8 cellular contexts compared by ENCODE assay signal in the genomic region with DNA sequence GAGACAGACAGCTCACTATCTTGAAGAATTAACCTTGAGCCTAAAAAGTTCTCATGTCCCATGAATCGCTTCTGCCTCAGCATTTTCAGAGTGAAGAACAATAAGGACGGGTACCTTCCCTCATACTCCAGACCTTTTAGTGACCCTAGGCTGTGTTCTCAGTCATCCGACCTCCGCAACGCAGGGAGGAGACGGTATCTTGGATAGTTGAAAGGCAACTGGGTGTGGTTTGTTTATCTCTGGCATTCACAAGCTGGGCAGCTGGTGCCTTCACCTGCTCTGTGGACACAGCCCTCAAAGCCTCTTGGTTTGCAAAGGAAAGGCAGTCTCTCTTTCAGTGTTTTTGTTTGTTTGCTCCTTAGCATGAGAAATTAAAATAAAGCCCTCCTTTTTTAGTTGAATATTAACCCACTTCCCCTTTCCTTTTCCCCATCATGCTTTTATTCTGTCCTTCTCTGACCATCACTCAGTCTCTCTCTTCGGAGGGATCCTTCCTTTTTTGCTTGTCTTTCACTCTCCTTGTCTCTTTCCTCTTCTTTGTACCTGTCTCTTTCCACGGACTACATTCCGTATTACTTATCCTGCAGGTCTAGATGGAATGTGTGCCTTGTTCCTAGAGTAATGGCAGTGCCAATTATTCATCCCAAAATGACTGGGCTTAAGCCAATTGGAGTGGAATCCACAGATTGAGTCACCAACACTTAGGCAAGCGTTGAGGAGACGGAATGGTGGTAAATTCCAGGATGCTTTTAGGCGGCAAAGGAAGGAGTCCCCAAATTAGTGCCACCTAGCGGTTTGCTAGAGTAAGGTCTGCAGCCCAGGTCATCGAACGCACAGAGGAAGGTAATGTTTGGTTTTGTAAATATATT.
DNase-seq lines count a peak whose midpoint lies in the region; ATAC-seq and TF ChIP-seq lines count a peak whose summit lies in the region.

No MANE protein-coding gene starts in this region.

- peaks cover 2 to 7% of the 10 kb centered on the region in 2 donors for H3K9me3 Mint-ChIP-seq in stimulated activated naive B cell treated with anti-CD40 and anti-IgM and Interleukin-4, amounts not matched to agents 10 μg/mL and 1 μg/mL and 100 μg/mL, for 72 hours

- H3K4me3 Mint-ChIP-seq in stimulated activated naive B cell treated with anti-CD40 and anti-IgM and Interleukin-4, amounts not matched to agents 10 μg/mL and 1 μg/mL and 100 μg/mL, for 72 hours = no peak overlapping the region

- no peak for ATAC-seq in stimulated activated naive B cell treated with anti-CD40 and anti-IgM and Interleukin-4, amounts not matched to agents 10 μg/mL and 1 μg/mL and 100 μg/mL, for 72 hours (replicated peaks)

- H3K27ac Mint-ChIP-seq in stimulated activated naive B cell treated with anti-CD40 and anti-IgM and Interleukin-4, amounts not matched to agents 10 μg/mL and 1 μg/mL and 100 μg/mL, for 72 hours = no peak overlapping the region

- H3K4me1 Mint-ChIP-seq in stimulated activated naive B cell treated with anti-CD40 and anti-IgM and Interleukin-4, amounts not matched to agents 10 μg/mL and 1 μg/mL and 100 μg/mL, for 72 hours = no peaks in the 10 kb centered on the region

- DNase-seq in NCI-H1417 (lab: John Stamatoyannopoulos, UW) (peak; percentile 51 to 74 (median 52)), NCI-H1417 treated with DMSO at 0.1 percent for 48 hours (lab: John Stamatoyannopoulos, UW) (no peak), NCI-H774 (lab: John Stamatoyannopoulos, UW) (peak; percentile 70), erythroblast (lab: John Stamatoyannopoulos, UW) (peak; percentile 37 to 63), pons (ENCODE audit: low spot score) (peak; percentile 12), DMS79 treated with DMSO at 0.1 percent for 48 hours (lab: John Stamatoyannopoulos, UW) (no peak)
- DNase-seq in activated effector memory CD4-positive, alpha-beta T cell treated with Interleukin-2 at 50 U/mL for 16 hours = no peak
- DNase-seq in stimulated activated naive B cell treated with anti-CD40 and anti-IgM and Interleukin-4, amounts not matched to agents 10 μg/mL and 1 μg/mL and 100 μg/mL, for 72 hours = no peak

- H3K27me3 Mint-ChIP-seq in stimulated activated naive B cell treated with anti-CD40 and anti-IgM and Interleukin-4, amounts not matched to agents 10 μg/mL and 1 μg/mL and 100 μg/mL, for 72 hours = peaks cover 3 to 10% of the 10 kb centered on the region in 2 donors

- no peak for TF ChIP-seq POLR2A in erythroblast (IDR thresholded peaks at IDR 0.05; ENCODE audit: low read length)

- H3K36me3 Mint-ChIP-seq in stimulated activated naive B cell treated with anti-CD40 and anti-IgM and Interleukin-4, amounts not matched to agents 10 μg/mL and 1 μg/mL and 100 μg/mL, for 72 hours = no peaks in the 10 kb centered on the region

Comparison
In these comparisons a context has a peak if more than half of its experiments do, and no peak if none do; other contexts are left out.
1. DNase-seq: peak in NCI-H1417 (3 of 3), NCI-H774 (single experiment), erythroblast (2 of 2) and pons (single experiment); none in NCI-H1417 treated with DMSO at 0.1 percent for 48 hours (single experiment), activated effector memory CD4-positive, alpha-beta T cell treated with Interleukin-2 at 50 U/mL for 16 hours (single experiment), stimulated activated naive B cell treated with anti-CD40 and anti-IgM and Interleukin-4, amounts not matched to agents 10 μg/mL and 1 μg/mL and 100 μg/mL, for 72 hours (single experiment) and DMS79 treated with DMSO at 0.1 percent for 48 hours (single experiment).